ENCODE assay signal across 1 cellular context in genomic region chr4:40055873-40056721, GRCh38.
TF ChIP-seq lines count a peak whose summit lies in the region.

No MANE protein-coding gene starts in this region.

TF ChIP-seq in H1, 55 proteins besides CTCF, POLR2A, EP300 and RAD21 (continued from another document):
- TF ChIP-seq PHF8 (conservative IDR thresholded peaks at IDR 0.05; ENCODE audit: low read depth, low read length) (peak; percentile 82), RXRA (IDR thresholded peaks at IDR 0.05; ENCODE audit: insufficient read depth, low read depth, low read length) (no peak), BACH1 (IDR thresholded peaks at IDR 0.05; ENCODE audit: low read length) (peak; percentile 87), GTF2F1 (IDR thresholded peaks at IDR 0.05; ENCODE audit: borderline replicate concordance, low read depth, low read length) (0 out of 2 replicates have a peak, but pooled peaks have one; percentile 18), MAFK (IDR thresholded peaks at IDR 0.05; ENCODE audit: low read depth, low read length) (no peak), NANOG (IDR thresholded peaks at IDR 0.05; ENCODE audit: insufficient read depth, low read depth, low read length, poor library complexity, severe bottlenecking) (no peak), BCL11A (IDR thresholded peaks at IDR 0.05; ENCODE audit: low read depth in 2 of 2, low read length in 2 of 2) (no peak), CBX5 (IDR thresholded peaks at IDR 0.05; ENCODE audit: low read depth, low read length) (no peak), HDAC6 (IDR thresholded peaks at IDR 0.05; ENCODE audit: low read depth, low read length) (no peak), E2F6 (IDR thresholded peaks at IDR 0.05) (no peak), TAF1 (IDR thresholded peaks at IDR 0.05; ENCODE audit: low read depth, low read length) (peak; percentile 86), CREB1 (IDR thresholded peaks at IDR 0.05) (0 out of 2 replicates have a peak, but pooled peaks have one; percentile 18), SP2 (IDR thresholded peaks at IDR 0.05; ENCODE audit: low read length) (no peak), KDM5A (IDR thresholded peaks at IDR 0.05; ENCODE audit: low read length) (no peak), CHD7 (IDR thresholded peaks at IDR 0.05; ENCODE audit: insufficient replicate concordance, low read length) (no peak), BRCA1 (IDR thresholded peaks at IDR 0.05; ENCODE audit: low read depth, low read length) (no peak), EGR1 (IDR thresholded peaks at IDR 0.05; ENCODE audit: borderline replicate concordance, low read depth, low read length) (no peak), TAF7 (optimal IDR thresholded peaks at IDR 0.05; ENCODE audit: borderline replicate concordance, low read depth, low read length) (peak; percentile 27), TEAD4 (IDR thresholded peaks at IDR 0.05; ENCODE audit: low read depth, low read length) (peak; percentile 65; the same call in 1 of the 2 replicates), JUN (IDR thresholded peaks at IDR 0.05; ENCODE audit: low read depth, low read length) (no peak), POLR2AphosphoS5 (IDR thresholded peaks at IDR 0.05; ENCODE audit: low read depth, low read length) (peak; percentile 92), ATF2 (IDR thresholded peaks at IDR 0.05; ENCODE audit: low read length) (no peak), CBX8 (IDR thresholded peaks at IDR 0.05; ENCODE audit: borderline replicate concordance, low read depth, low read length) (no peak), SIN3A (conservative IDR thresholded peaks at IDR 0.05 in 1 of 2, IDR thresholded peaks at IDR 0.05 in 1 of 2; ENCODE audit: low read depth in 1 of 2, low read length in 2 of 2) (no peak; a peak in 1 of 4 replicates), YY1 (IDR thresholded peaks at IDR 0.05; ENCODE audit: low read depth, low read length) (peak; percentile 49; the same call in 1 of the 2 replicates), CEBPB (IDR thresholded peaks at IDR 0.05; ENCODE audit: low read depth, low read length) (no peak), SUZ12 (IDR thresholded peaks at IDR 0.05; ENCODE audit: low read length) (no peak), NRF1 (IDR thresholded peaks at IDR 0.05; ENCODE audit: low read depth, low read length) (no peak), ATF3 (IDR thresholded peaks at IDR 0.05; ENCODE audit: insufficient read depth, low read depth, low read length) (no peak), EZH2 (IDR thresholded peaks at IDR 0.05; ENCODE audit: low read depth, low read length, severe bottlenecking) (no peak), RFX5 (IDR thresholded peaks at IDR 0.05; ENCODE audit: borderline replicate concordance, low read depth, low read length) (no peak), CTBP2 (IDR thresholded peaks at IDR 0.05; ENCODE audit: borderline replicate concordance, insufficient read depth, insufficient read length, low read length) (no peak), MAX (IDR thresholded peaks at IDR 0.05) (peak; percentile 49; the same call in 1 of the 2 replicates), ASH2L (IDR thresholded peaks at IDR 0.05; ENCODE audit: low read length) (peak; percentile 41), TCF12 (IDR thresholded peaks at IDR 0.05; ENCODE audit: low read depth, low read length) (no peak), SP1 (IDR thresholded peaks at IDR 0.05; ENCODE audit: low read depth, low read length) (no peak), SP4 (IDR thresholded peaks at IDR 0.05; ENCODE audit: low read length) (peak; percentile 68; the same call in 1 of the 2 replicates), KDM1A (IDR thresholded peaks at IDR 0.05; ENCODE audit: borderline replicate concordance, low read length) (no peak)
